In the genomic region with DNA sequence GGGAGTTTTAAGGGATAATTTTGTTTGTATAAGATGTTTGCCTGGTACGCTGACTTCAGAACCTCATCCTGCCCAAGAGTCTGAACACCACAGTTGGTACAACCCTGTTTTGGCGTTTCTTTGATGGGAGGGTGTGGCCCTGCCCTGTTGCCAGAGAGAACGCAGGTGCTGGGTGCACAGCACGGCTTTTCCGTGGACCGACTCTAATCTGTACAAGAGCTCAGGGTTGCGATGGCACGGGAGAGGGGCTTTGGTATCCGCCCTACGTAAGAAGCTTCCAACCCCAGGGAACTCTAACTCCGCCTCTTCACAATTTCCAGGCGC, we compare ENCODE assay signal across 14 cellular contexts. TPM values are rescaled to one million over a fixed set of nuclear protein-coding genes. Genes with fewer than 3 reads are reported as not detected.
A peak's percentile ranks its signal among the peaks of the same experiment; 100 is the strongest.
DNase-seq lines count a peak whose midpoint lies in the region; ATAC-seq and TF ChIP-seq lines count a peak whose summit lies in the region.
"Had no signal": no experiment of that assay in that cellular context is flagged by ENCODE, and none has a peak within 500 bp of the region (broad histone marks: within the 10 kb centered on the region; RNA-seq: fewer than 3 reads in every experiment).

No MANE protein-coding gene starts in this region.

- no peak overlapping the region for H2BK5ac ChIP-seq in neuronal stem cell (ENCODE audit: low read length)

- H3K9me3 ChIP-seq in neuronal stem cell (replicated peaks in 1 of 2; ENCODE audit: control insufficient read depth in 2 of 2, insufficient read depth in 1 of 2, low read depth in 1 of 2, low read length in 2 of 2) = no peaks in the 10 kb centered on the region
- H3K9me3 ChIP-seq: MG63, thoracic aorta had no signal

- no peak overlapping the region for H2BK12ac ChIP-seq in neuronal stem cell (ENCODE audit: low read length)

- peaks cover 19 to 92% (median 49%) of the 10 kb centered on the region in 3 experiments for H3K27me3 ChIP-seq in neuronal stem cell (ENCODE audit: control insufficient read depth in 3 of 3, insufficient read depth in 3 of 3, low read depth in 1 of 3, low read length in 3 of 3)

- H3K36me3 ChIP-seq in neuronal stem cell (replicated peaks in 1 of 2; ENCODE audit: control insufficient read depth in 2 of 2, insufficient read depth in 2 of 2, low read length in 2 of 2) = no peaks in the 10 kb centered on the region
- H3K36me3 ChIP-seq: MG63, thoracic aorta had no signal

- no peak overlapping the region for H2BK120ac ChIP-seq in neuronal stem cell (ENCODE audit: low read depth, low read length)

- peak; percentile 5 for DNase-seq in NCI-H510A treated with DMSO at 0.1 percent for 48 hours (lab: John Stamatoyannopoulos, UW)
- no peak for DNase-seq in NCI-H510A (lab: John Stamatoyannopoulos, UW)
- peak; percentile 61 for DNase-seq in NCI-H524 treated with DMSO at 0.1 percent for 48 hours (lab: John Stamatoyannopoulos, UW)
- DNase-seq in epithelial cell of proximal tubule (ENCODE audit: low read depth) = no peak
- DNase-seq in neuronal stem cell (ENCODE audit: low spot score) = no peak
- no peak for DNase-seq in left ventricle myocardium superior
- DNase-seq in NCI-H2227 (lab: John Stamatoyannopoulos, UW; ENCODE audit: unreplicated experiment) = no peak
- DNase-seq in activated CD4-positive, alpha-beta T cell treated with anti-CD3 and anti-CD28 coated beads for 1 hour = no peak
- DNase-seq: activated CD8-positive, alpha-beta memory T cell treated with anti-CD3 and anti-CD28 coated beads, Interleukin-2, amount 10 ng/mL, durations not matched to agents 7 days and 5 days; cortex of kidney; kidney glomerular epithelial cell; MG63; natural killer cell had no signal

- H3K4me3 ChIP-seq in epithelial cell of proximal tubule (ENCODE audit: low read depth, low read length) (peak overlapping the region; percentile 45), neuronal stem cell (ENCODE audit: low read length in 2 of 2) (peak overlapping the region in 1 of 2 donors; percentile 72)
- H3K4me3 ChIP-seq: MG63, thoracic aorta had no signal

- peaks cover 11 to 14% of the 10 kb centered on the region in 2 donors for H3K4me1 ChIP-seq in neuronal stem cell (ENCODE audit: control insufficient read depth in 2 of 2, insufficient read depth in 1 of 2, low read depth in 1 of 2, low read length in 2 of 2)

- ATAC-seq in left ventricle myocardium superior = no peak
- ATAC-seq: activated CD8-positive, alpha-beta memory T cell treated with anti-CD3 and anti-CD28 coated beads, Interleukin-2, amount 10 ng/mL, durations not matched to agents 7 days and 5 days; natural killer cell had no signal

- TF ChIP-seq CTCF in epithelial cell of proximal tubule (conservative IDR thresholded peaks at IDR 0.05; ENCODE audit: low read depth, low read length) = no peak

- H2AK5ac ChIP-seq in neuronal stem cell (ENCODE audit: low read depth, low read length) = no peak overlapping the region

- H2BK15ac ChIP-seq in neuronal stem cell (ENCODE audit: low read length) = no peak overlapping the region

- no CpG with 5 or more reads among the region's 12 CpGs for WGBS in neuronal stem cell (ENCODE audit: extremely low coverage in 2 of 2, insufficient read length in 2 of 2, insufficient replicate concordance in 1 of 2), 2 donors

- H3K4me2 ChIP-seq in neuronal stem cell (ENCODE audit: insufficient read depth, low read length, poor library complexity, severe bottlenecking) = peak overlapping the region; percentile 85

- no peak overlapping the region for H3K4ac ChIP-seq in neuronal stem cell (ENCODE audit: low read length)

- H4K8ac ChIP-seq in neuronal stem cell (ENCODE audit: low read depth, low read length) = no peak overlapping the region

- H3K18ac ChIP-seq in neuronal stem cell (ENCODE audit: low read length) = no peak overlapping the region

- no peaks in the 10 kb centered on the region for H3K79me1 ChIP-seq in neuronal stem cell (ENCODE audit: low read depth, low read length)

- no peak overlapping the region for H3K27ac ChIP-seq in neuronal stem cell (replicated peaks; ENCODE audit: low read length)
- H3K27ac ChIP-seq: thoracic aorta had no signal

- H4K91ac ChIP-seq in neuronal stem cell (ENCODE audit: low read depth, low read length, poor library complexity) = no peak overlapping the region

- H3K14ac ChIP-seq in neuronal stem cell (ENCODE audit: low read length) = no peak overlapping the region

- intact Hi-C loops in left ventricle myocardium superior (cut with micrococcal nuclease) = no loop called here

- peak overlapping the region; percentile 69 for H2AFZ ChIP-seq in neuronal stem cell (ENCODE audit: low read length)

- H3K23ac ChIP-seq in neuronal stem cell (ENCODE audit: low read depth, low read length, poor library complexity) = no peak overlapping the region

- H3K9ac ChIP-seq in neuronal stem cell (ENCODE audit: low read depth, low read length, poor library complexity) = no peak overlapping the region

RNA-seq across cellular contexts. Expression of gene CYP24A1, which starts 1.3 kb away (rescaled TPM):
- total RNA-seq in epithelial cell of proximal tubule = 0.80 and 1.5 TPM in 2 replicates
- polyA plus RNA-seq in neuronal stem cell (2013, experiment 1 of 2) = not detected
- polyA plus RNA-seq in neuronal stem cell (2013, experiment 2 of 2) = not detected
- not detected for total RNA-seq in left ventricle myocardium superior
- total RNA-seq: activated CD8-positive, alpha-beta memory T cell treated with anti-CD3 and anti-CD28 coated beads, Interleukin-2, amount 10 ng/mL, durations not matched to agents 7 days and 5 days; thoracic aorta had no signal

RNA-seq across cellular contexts. Expression of gene PFDN4, which starts 35.4 kb away (rescaled TPM):
- total RNA-seq in epithelial cell of proximal tubule (64.0 and 116 TPM in 2 replicates), left ventricle myocardium superior (22.2 TPM)
- polyA plus RNA-seq in neuronal stem cell (2013, experiment 1 of 2) = 149 TPM
- 155 TPM for polyA plus RNA-seq in neuronal stem cell (2013, experiment 2 of 2)

Comparison
In these comparisons a context has a peak if more than half of its experiments do, and no peak if none do; other contexts are left out.
1. DNase-seq: peak in NCI-H510A treated with DMSO at 0.1 percent for 48 hours (single experiment) and NCI-H524 treated with DMSO at 0.1 percent for 48 hours (single experiment); none in NCI-H510A (single experiment), epithelial cell of proximal tubule (single experiment), neuronal stem cell (single experiment), left ventricle myocardium superior (single experiment), NCI-H2227 (single experiment) and activated CD4-positive, alpha-beta T cell treated with anti-CD3 and anti-CD28 coated beads for 1 hour (single experiment).